ENCODE assay signal across 17 cellular contexts in genomic region chr4:6153874-6154273, GRCh38.
"Had no signal": no experiment of that assay in that cellular context is flagged by ENCODE, and none has a peak within 500 bp of the region (broad histone marks: within the 10 kb centered on the region; RNA-seq: fewer than 3 reads in every experiment).

No MANE protein-coding gene starts in this region.

- H3K4me3 ChIP-seq: esophagus squamous epithelium, heart right ventricle, tibial nerve, uterus had no signal

- H2AFZ ChIP-seq: parathyroid adenoma had no signal

- H3K4me1 Mint-ChIP-seq: immature natural killer cell, memory B cell had no signal

- H3K27me3 ChIP-seq: tibial nerve, uterus had no signal

- H3K36me3 ChIP-seq: esophagus squamous epithelium, heart right ventricle, tibial nerve, uterus had no signal

- H3K36me3 Mint-ChIP-seq: activated naive CD8-positive, alpha-beta T cell; memory B cell; naive thymus-derived CD8-positive, alpha-beta T cell had no signal

- H3K9me3 Mint-ChIP-seq: dendritic cell treated with granulocyte-macrophage colony-stimulating factor and Interleukin-4, amounts not matched to agents 40 ng/mL and 50 ng/mL, for 4 days; memory B cell; naive thymus-derived CD8-positive, alpha-beta T cell had no signal

- H3K9ac ChIP-seq: parathyroid adenoma had no signal

- ATAC-seq: heart right ventricle; naive thymus-derived CD8-positive, alpha-beta T cell; stimulated activated naive CD8-positive, alpha-beta T cell treated with anti-CD3 and anti-CD28 coated beads, Interleukin-15, Interleukin-2, amounts not matched to agents 100 U/mL and 50 U/mL, for 24 hours had no signal

- H3K27ac Mint-ChIP-seq: activated naive CD8-positive, alpha-beta T cell; dendritic cell treated with granulocyte-macrophage colony-stimulating factor and Interleukin-4, amounts not matched to agents 40 ng/mL and 50 ng/mL, for 4 days; immature natural killer cell; memory B cell; naive thymus-derived CD8-positive, alpha-beta T cell had no signal

- H3K9me3 ChIP-seq: esophagus squamous epithelium, heart right ventricle, tibial nerve, uterus had no signal

- H3K27me3 Mint-ChIP-seq: memory B cell had no signal

- H3K4me1 ChIP-seq: esophagus squamous epithelium, heart right ventricle, parathyroid adenoma, tibial nerve, uterus had no signal

- DNase-seq: activated CD4-positive, alpha-beta T cell treated with anti-CD3 and anti-CD28 coated beads for 4 hours; activated gamma-delta T cell treated with Interleukin-2 at 50 U/mL for 16 hours; effector CD8-positive, alpha-beta T cell; esophagus squamous epithelium; heart right ventricle; immature natural killer cell; stimulated activated CD4-positive, alpha-beta T cell treated with anti-CD3 and anti-CD28 coated beads, Interleukin-12 subunit alpha, Interleukin-12 subunit beta, amount 100 ng/mL, for 4 hours; stimulated activated CD4-positive, alpha-beta T cell treated with anti-CD3 and anti-CD28 coated beads, Interleukin-2, amount 100 ng/mL, for 24 hours; stimulated activated naive CD8-positive, alpha-beta T cell treated with anti-CD3 and anti-CD28 coated beads, Interleukin-15, Interleukin-2, amounts not matched to agents 100 U/mL and 50 U/mL, for 24 hours; SW 1271; uterus had no signal

- H3K4me3 Mint-ChIP-seq: activated naive CD8-positive, alpha-beta T cell; dendritic cell treated with granulocyte-macrophage colony-stimulating factor and Interleukin-4, amounts not matched to agents 40 ng/mL and 50 ng/mL, for 4 days; immature natural killer cell; memory B cell had no signal

- H3K79me2 ChIP-seq: parathyroid adenoma had no signal

- H3K27ac ChIP-seq: esophagus squamous epithelium, heart right ventricle, parathyroid adenoma, tibial nerve, uterus had no signal
